24 cellular contexts compared by ENCODE assay signal in the genomic region with DNA sequence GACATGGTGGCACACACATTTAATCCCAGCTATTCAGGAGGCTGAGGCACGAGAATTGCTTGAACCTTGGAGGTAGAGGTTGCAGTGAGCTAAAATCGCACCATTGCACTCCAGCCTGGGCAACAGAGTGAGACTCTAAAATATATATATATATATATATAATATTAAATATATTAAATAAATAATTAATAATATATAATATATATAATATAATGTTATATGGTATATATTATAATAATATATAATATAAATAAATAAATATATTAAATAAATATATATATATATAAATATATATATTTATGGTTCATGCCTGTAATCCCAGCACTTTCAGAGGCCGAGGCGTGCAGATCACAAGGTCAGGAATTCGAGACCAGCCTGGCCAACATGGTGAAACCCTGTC.
"Had no signal": no experiment of that assay in that cellular context is flagged by ENCODE, and none has a peak within 500 bp of the region (broad histone marks: within the 10 kb centered on the region; RNA-seq: fewer than 3 reads in every experiment).

No MANE protein-coding gene starts in this region.

- H3K9me3 ChIP-seq: colonic mucosa, gastrocnemius medialis, lower lobe of right lung had no signal

- H3K4me3 ChIP-seq: colonic mucosa, esophagus squamous epithelium, gastrocnemius medialis, heart right ventricle, left lung, lower lobe of right lung had no signal

- DNase-seq: colonic mucosa; cortex of kidney; effector CD8-positive, alpha-beta T cell; effector memory CD8-positive, alpha-beta T cell; endodermal cell; erythroblast; esophagus squamous epithelium; foreskin fibroblast; foreskin melanocyte; gastrocnemius medialis; glutamatergic neuron; head of caudate nucleus; heart right ventricle; hippocampal formation; left cardiac atrium; left lung; left ventricle myocardium superior; lower lobe of right lung; mesenchymal stem cell had no signal

- H3K4me1 ChIP-seq: colonic mucosa, esophagus squamous epithelium, gastrocnemius medialis, heart right ventricle, left lung, lower lobe of right lung had no signal

- H3K36me3 ChIP-seq: colonic mucosa had no signal

- H3K27me3 ChIP-seq: colonic mucosa, esophagus squamous epithelium, gastrocnemius medialis, heart right ventricle, left lung had no signal

- FAIRE-seq: endometrium, islet of Langerhans, keratinocyte had no signal

- H3K27ac ChIP-seq: colonic mucosa, epithelial cell of prostate, esophagus squamous epithelium, gastrocnemius medialis, heart right ventricle, left lung, lower lobe of right lung had no signal

- ATAC-seq: effector memory CD8-positive, alpha-beta T cell; esophagus mucosa; gastrocnemius medialis; heart right ventricle; left cardiac atrium; left lung; left ventricle myocardium superior; lower lobe of right lung had no signal
